ENCODE assay signal across 22 cellular contexts in genomic region chr14:96284430-96284829, GRCh38. TPM values are rescaled to one million over a fixed set of nuclear protein-coding genes. Genes with fewer than 3 reads are reported as not detected.
"Had no signal": no experiment of that assay in that cellular context is flagged by ENCODE, and none has a peak within 500 bp of the region (broad histone marks: within the 10 kb centered on the region; RNA-seq: fewer than 3 reads in every experiment).

No MANE protein-coding gene starts in this region.

- H3K27me3 ChIP-seq: heart left ventricle, upper lobe of left lung had no signal

- H3K9me3 Mint-ChIP-seq: naive B cell, nephron had no signal

- H3K4me1 Mint-ChIP-seq: naive B cell, nephron had no signal

- ATAC-seq: esophagus mucosa, heart left ventricle had no signal

- H3K27ac Mint-ChIP-seq: naive B cell had no signal

- H3K27ac ChIP-seq: coronary artery, left ventricle myocardium inferior, upper lobe of left lung had no signal

- H3K27me3 Mint-ChIP-seq: naive B cell had no signal

- FAIRE-seq: endometrium, frontal cortex, small intestine had no signal

- H3K4me1 ChIP-seq: upper lobe of left lung had no signal

- H3K9me3 ChIP-seq: heart left ventricle, left ventricle myocardium inferior, upper lobe of left lung had no signal

- DNase-seq: central memory CD4-positive, alpha-beta T cell; effector memory CD4-positive, alpha-beta T cell; heart left ventricle; hypothalamus; islet precursor cell; left ventricle myocardium inferior; mesenchymal stem cell; naive B cell; small intestine; stimulated activated CD4-positive, alpha-beta T cell treated with anti-CD3 and anti-CD28 coated beads, Interleukin-2, amount 100 ng/mL, for 48 hours; stimulated activated naive CD4-positive, alpha-beta T cell treated with Interleukin-2 at 50 U/mL for 16 hours; upper lobe of left lung had no signal

- H3K4me3 Mint-ChIP-seq: naive B cell, nephron had no signal

- H3K4me3 ChIP-seq: coronary artery, heart left ventricle, left ventricle myocardium inferior, lung, upper lobe of left lung had no signal

RNA-seq across cellular contexts. Expression of gene BDKRB1, which starts 28.4 kb away (rescaled TPM):
- total RNA-seq: chondrocyte, dermis microvascular lymphatic vessel endothelial cell, glomerular endothelial cell, left ventricle myocardium inferior, pulmonary artery endothelial cell had no signal
